8 cellular contexts compared by ENCODE assay signal in the genomic region with DNA sequence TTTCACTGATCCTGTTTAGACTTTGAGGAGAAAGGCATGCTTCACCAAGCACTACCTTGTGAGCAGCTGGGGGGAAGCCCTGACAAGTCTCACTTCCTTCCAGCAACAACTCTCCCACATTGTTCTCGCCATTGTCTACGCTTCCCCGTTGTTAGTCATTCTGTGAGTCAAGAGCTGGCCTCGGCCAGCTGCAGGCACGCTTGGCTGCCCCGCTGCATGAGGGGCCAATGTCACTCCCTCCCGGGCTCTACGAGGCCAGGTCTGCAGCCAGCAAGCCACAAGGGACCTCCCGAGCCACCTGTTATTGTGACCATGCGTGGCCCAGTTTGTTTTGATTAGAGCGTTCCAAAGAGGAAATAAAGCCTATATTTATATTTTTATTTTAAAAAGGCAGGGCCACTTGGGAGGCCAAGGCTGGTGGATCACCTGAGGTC.
DNase-seq lines count a peak whose midpoint lies in the region; ATAC-seq, FAIRE-seq and TF ChIP-seq lines count a peak whose summit lies in the region.

No MANE protein-coding gene starts in this region.

- in situ Hi-C loops in transverse colon (cut with MboI; ENCODE audit: low pct_ligation_motif_present in 1 of 4, low pct_unique_long_range_greater_than_20kb in 1 of 4, low sequenced_read_pairs in 3 of 4): no loop called here

- no peak for TF ChIP-seq EP300 in transverse colon (IDR thresholded peaks at IDR 0.05; ENCODE audit: low read depth)

- 45 to 60% (median 54%) methylated on average over 11 of the region's 11 CpGs for WGBS in heart left ventricle, 4 donors
- WGBS in transverse colon (ENCODE audit: low coverage in 1 of 2), 2 donors: 86% methylated on average over 11 of the region's 11 CpGs; no CpG with 5 or more reads in 1 of the 2 donors

- peaks cover 0 to 12% (median 0%) of the 10 kb centered on the region in 12 donors for H3K9me3 ChIP-seq in heart left ventricle
- H3K9me3 ChIP-seq in transverse colon: no peaks in the 10 kb centered on the region

- H3K36me3 ChIP-seq in heart left ventricle (no peaks in the 10 kb centered on the region), transverse colon (no peaks in the 10 kb centered on the region)

- H3K4me1 ChIP-seq in heart left ventricle (peaks cover 4 to 46% (median 32%) of the 10 kb centered on the region in 12 donors), transverse colon (peaks cover 9 to 18% (median 13%) of the 10 kb centered on the region in 4 donors)

- FAIRE-seq in GM19239 (lab: Jason Lieb, UNC): peak; percentile 99

- TF ChIP-seq POLR2A in heart left ventricle (IDR thresholded peaks at IDR 0.05): no peak
- no peak for TF ChIP-seq POLR2A in transverse colon (IDR thresholded peaks at IDR 0.05)

- peak overlapping the region in 6 of 12 donors; percentile 28 to 63 (median 52) for H3K27ac ChIP-seq in heart left ventricle
- no peak overlapping the region for H3K27ac ChIP-seq in transverse colon

- H3K4me3 ChIP-seq in heart left ventricle: no peak overlapping the region
- H3K4me3 ChIP-seq in transverse colon: no peak overlapping the region

- TF ChIP-seq CTCF in heart left ventricle (IDR thresholded peaks at IDR 0.05): no peak
- TF ChIP-seq CTCF in transverse colon (IDR thresholded peaks at IDR 0.05): no peak

- intact Hi-C loops in heart left ventricle (cut with DNase I) (loop anchor here in 5 of 10 donors (2.0 to 10.0 kb wide), 5 partner anchors 59 to 221 kb away; a partner anchor contains a TSS), transverse colon (cut with DNase I; ENCODE audit: low total_unique reads) (no loop called here)

- ATAC-seq in HG03135 (IDR thresholded peaks at IDR 0.05; ENCODE audit: unreplicated experiment) (peak; percentile 98), heart left ventricle (peak; percentile 27 to 92 (median 74))

- DNase-seq in DMS79 treated with DMSO at 0.1 percent for 48 hours (lab: John Stamatoyannopoulos, UW) (peak; percentile 84), GM19239 (ENCODE audit: insufficient read length, low spot score) (peak; percentile 79), RPMI8226 (peak; percentile 8), heart left ventricle (peak; percentile 67 to 83 (median 75)), transverse colon (peak; percentile 60), NK-92 (lab: John Stamatoyannopoulos, UW; ENCODE audit: unreplicated experiment) (no peak), epidermal melanocyte (ENCODE audit: insufficient read length, low spot score) (no peak)

- H3K27me3 ChIP-seq in heart left ventricle (no peaks in the 10 kb centered on the region), transverse colon (no peaks in the 10 kb centered on the region)

Comparison
In these comparisons a context has a peak if more than half of its experiments do, and no peak if none do; other contexts are left out.
1. DNase-seq: peak in DMS79 treated with DMSO at 0.1 percent for 48 hours (single experiment), GM19239 (single experiment), RPMI8226 (single experiment), heart left ventricle (5 of 5) and transverse colon (single experiment); none in NK-92 (single experiment) and epidermal melanocyte (single experiment).